Comparison of ENCODE assay signal across 11 cellular contexts in the genomic region with DNA sequence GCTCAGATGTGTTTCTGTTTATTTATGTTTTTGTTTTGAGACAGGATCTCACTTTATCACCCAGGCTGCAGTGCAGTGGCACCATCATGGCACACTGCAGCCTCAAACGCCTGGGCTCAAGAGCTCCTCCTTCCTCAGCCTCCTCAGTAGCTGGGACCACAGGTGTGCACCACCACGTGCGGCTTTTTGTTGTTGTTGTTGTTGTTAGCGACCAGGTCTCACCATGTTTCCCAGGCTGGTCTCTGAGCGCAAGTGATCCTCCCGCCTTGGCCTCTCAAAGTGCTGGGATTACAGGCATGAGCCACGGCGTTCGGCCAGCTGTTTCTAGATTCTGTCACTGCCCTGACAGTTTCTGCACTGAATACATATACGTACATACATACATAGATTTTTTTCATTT. TPM values are rescaled to one million over a fixed set of nuclear protein-coding genes. Genes with fewer than 3 reads are reported as not detected.
DNase-seq lines count a peak whose midpoint lies in the region; ATAC-seq, FAIRE-seq and TF ChIP-seq lines count a peak whose summit lies in the region.
"Not testable (repeated sequence)": the region's sequence is repeated elsewhere in the genome, so short reads cannot be mapped to it uniquely, and the experiment has no call there.
"Had no signal": no experiment of that assay in that cellular context is flagged by ENCODE, and none has a peak within 500 bp of the region (broad histone marks: within the 10 kb centered on the region; RNA-seq: fewer than 3 reads in every experiment).

No MANE protein-coding gene starts in this region.

- H3K9me3 Mint-ChIP-seq in activated CD4-positive, alpha-beta memory T cell treated with anti-CD3 and anti-CD28 coated beads for 36 hours; natural killer cell; stimulated activated naive B cell treated with anti-CD40 and anti-IgM and Interleukin-4, amounts not matched to agents 10 μg/mL and 1 μg/mL and 100 μg/mL, for 72 hours: not testable (repeated sequence)

- H3K27ac Mint-ChIP-seq in activated CD4-positive, alpha-beta memory T cell treated with anti-CD3 and anti-CD28 coated beads for 36 hours, result peak overlapping the region; percentile 74
- H3K27ac Mint-ChIP-seq in natural killer cell, result peak overlapping the region; percentile 95 to 97
- peak overlapping the region; percentile 72 for H3K27ac Mint-ChIP-seq in stimulated activated naive B cell treated with anti-CD40 and anti-IgM and Interleukin-4, amounts not matched to agents 10 μg/mL and 1 μg/mL and 100 μg/mL, for 72 hours

- peak overlapping the region; percentile 76 for H3K4me3 Mint-ChIP-seq in activated CD4-positive, alpha-beta memory T cell treated with anti-CD3 and anti-CD28 coated beads for 36 hours
- peak overlapping the region; percentile 89 for H3K4me3 Mint-ChIP-seq in natural killer cell
- H3K4me3 Mint-ChIP-seq in stimulated activated naive B cell treated with anti-CD40 and anti-IgM and Interleukin-4, amounts not matched to agents 10 μg/mL and 1 μg/mL and 100 μg/mL, for 72 hours, result peak overlapping the region; percentile 78 to 94

- intact Hi-C loops in activated CD4-positive, alpha-beta memory T cell treated with anti-CD3 and anti-CD28 coated beads for 36 hours (cut with micrococcal nuclease), result not testable (repeated sequence)
- intact Hi-C loops in heart left ventricle (cut with DNase I), result loop anchor here in 5 of 10 donors (5.0 to 10.0 kb wide), 3 partner anchors 74 to 216 kb away; partner anchors contain the start of genes NIPSNAP2 (in 4 of the 5) and CHCHD2 (in 1 of the 5)
- intact Hi-C loops in natural killer cell (cut with micrococcal nuclease), result loop anchor here (5.0 kb wide), 2 partner anchors 316 to 581 kb away; partner anchors contain the start of gene VOPP1

- H3K36me3 Mint-ChIP-seq in activated CD4-positive, alpha-beta memory T cell treated with anti-CD3 and anti-CD28 coated beads for 36 hours; natural killer cell; stimulated activated naive B cell treated with anti-CD40 and anti-IgM and Interleukin-4, amounts not matched to agents 10 μg/mL and 1 μg/mL and 100 μg/mL, for 72 hours: not testable (repeated sequence)

- TF ChIP-seq CTCF in HL-60 (IDR thresholded peaks at IDR 0.05; ENCODE audit: insufficient read depth, low read length); bronchial epithelial cell (IDR thresholded peaks at IDR 0.05; ENCODE audit: insufficient read depth, low read length, severe bottlenecking); heart left ventricle (IDR thresholded peaks at IDR 0.05); natural killer cell (IDR thresholded peaks at IDR 0.05): not testable (repeated sequence)

- peaks cover 11% of the 10 kb centered on the region; the same call in 1 of the 2 replicates for H3K4me1 ChIP-seq in BLaER1
- H3K4me1 ChIP-seq in heart left ventricle, result not testable (repeated sequence)

- not testable (repeated sequence) for ATAC-seq in heart left ventricle; natural killer cell; stimulated activated naive B cell treated with anti-CD40 and anti-IgM and Interleukin-4, amounts not matched to agents 10 μg/mL and 1 μg/mL and 100 μg/mL, for 72 hours (replicated peaks)

- POLR2A ChIA-PET in activated CD4-positive, alpha-beta memory T cell treated with anti-CD3 and anti-CD28 coated beads for 36 hours (lab: Charles Lee), result not testable (repeated sequence)

- H3K27me3 ChIP-seq in BLaER1; HL-60 (ENCODE audit: insufficient read depth, poor library complexity, severe bottlenecking); bronchial epithelial cell (ENCODE audit: control insufficient read depth, insufficient read depth, low read length); heart left ventricle: not testable (repeated sequence)

- peak overlapping the region; percentile 75 for H3K4me2 ChIP-seq in BLaER1

- CTCF ChIA-PET in activated CD4-positive, alpha-beta memory T cell treated with anti-CD3 and anti-CD28 coated beads for 36 hours (lab: Charles Lee), result not testable (repeated sequence)

- WGBS in heart left ventricle, 4 donors, result 74 to 86% (median 80%) methylated on average over 10 of the region's 10 CpGs

- not testable (repeated sequence) for H4K20me1 ChIP-seq in BLaER1

- FAIRE-seq in bronchial epithelial cell (lab: Jason Lieb, UNC), result not testable (repeated sequence)

- not testable (repeated sequence) for H3K27me3 Mint-ChIP-seq in activated CD4-positive, alpha-beta memory T cell treated with anti-CD3 and anti-CD28 coated beads for 36 hours; natural killer cell (ENCODE audit: low read depth in 2 of 2); stimulated activated naive B cell treated with anti-CD40 and anti-IgM and Interleukin-4, amounts not matched to agents 10 μg/mL and 1 μg/mL and 100 μg/mL, for 72 hours

- not testable (repeated sequence) for DNase-seq in HL-60 (ENCODE audit: low read depth in 1 of 2, low spot score in 1 of 2); activated CD4-positive, alpha-beta memory T cell treated with anti-CD3 and anti-CD28 coated beads for 36 hours; bronchial epithelial cell (ENCODE audit: low read depth); heart left ventricle; natural killer cell; stimulated activated naive B cell treated with anti-CD40 and anti-IgM and Interleukin-4, amounts not matched to agents 10 μg/mL and 1 μg/mL and 100 μg/mL, for 72 hours
- DNase-seq in NCI-H748 (lab: John Stamatoyannopoulos, UW; ENCODE audit: unreplicated experiment), result peak; percentile 20

- H3K4me3 ChIP-seq in BLaER1 (peak overlapping the region; percentile 82), HL-60 (replicated peaks; ENCODE audit: insufficient read depth, low read length) (peak overlapping the region; percentile 49), bronchial epithelial cell (ENCODE audit: low read depth, low read length) (peak overlapping the region; percentile 50), heart left ventricle (peak overlapping the region in 9 of 12 donors; percentile 53 to 74 (median 59))

- H3K9ac ChIP-seq in BLaER1, result peak overlapping the region; percentile 80

- H3K27ac ChIP-seq in BLaER1 (peak overlapping the region; percentile 68; the same call in 1 of the 2 replicates), heart left ventricle (peak overlapping the region in 8 of 12 donors; percentile 52 to 77 (median 68))
- H3K27ac ChIP-seq in HL-60 (replicated peaks), result not testable (repeated sequence)

- not testable (repeated sequence) for H3K4me1 Mint-ChIP-seq in activated CD4-positive, alpha-beta memory T cell treated with anti-CD3 and anti-CD28 coated beads for 36 hours (ENCODE audit: low read depth)
- peaks cover 4 to 10% of the 10 kb centered on the region in 2 donors for H3K4me1 Mint-ChIP-seq in natural killer cell
- peaks cover 0 to 11% of the 10 kb centered on the region in 2 donors for H3K4me1 Mint-ChIP-seq in stimulated activated naive B cell treated with anti-CD40 and anti-IgM and Interleukin-4, amounts not matched to agents 10 μg/mL and 1 μg/mL and 100 μg/mL, for 72 hours

- not testable (repeated sequence) for TF ChIP-seq POLR2A in heart left ventricle (IDR thresholded peaks at IDR 0.05)

- H3K9me3 ChIP-seq in BLaER1, heart left ventricle: not testable (repeated sequence)

- H3K36me3 ChIP-seq in BLaER1; bronchial epithelial cell (ENCODE audit: control insufficient read depth, insufficient read depth, low read length); heart left ventricle: not testable (repeated sequence)

RNA-seq across cellular contexts. Expression of gene ZNF713, which starts 1.1 kb away (rescaled TPM):
- total RNA-seq in activated CD4-positive, alpha-beta memory T cell treated with anti-CD3 and anti-CD28 coated beads for 36 hours, result 1 to 10 TPM; 2.0 to 2.4 TPM
- total RNA-seq in bronchial epithelial cell, result 3.2 and 3.4 TPM in 2 replicates
- 1 to 10 TPM; 1.9 to 4.9 (median 3.0) TPM for total RNA-seq in heart left ventricle
- polyA plus RNA-seq in heart left ventricle, result 1 to 10 TPM; 1.9 to 2.1 TPM
- total RNA-seq in natural killer cell, result 1 to 10 TPM; 1.3 to 3.5 (median 2.2) TPM

RNA-seq across cellular contexts. Expression of gene SEPTIN14, which starts 25.8 kb away (rescaled TPM):
- total RNA-seq in activated CD4-positive, alpha-beta memory T cell treated with anti-CD3 and anti-CD28 coated beads for 36 hours, result not detected
- total RNA-seq in bronchial epithelial cell, result not detected in 2 replicates
- total RNA-seq in heart left ventricle, result not detected
- not detected for polyA plus RNA-seq in heart left ventricle
- not detected for total RNA-seq in natural killer cell
- total RNA-seq: body of pancreas; lung; T-helper 2 cell treated with Interferon-gamma antibody and Interleukin-4, amounts not matched to agents 100 ng/mL and 5 ng/mL, for 36 hours had no signal
- polyA plus RNA-seq: lung had no signal
